20 cellular contexts compared by ENCODE assay signal in genomic region chrX:50618788-50619558, GRCh38.
A peak's percentile ranks its signal among the peaks of the same experiment; 100 is the strongest.
DNase-seq lines count a peak whose midpoint lies in the region; ATAC-seq, FAIRE-seq and TF ChIP-seq lines count a peak whose summit lies in the region.
"Had no signal": no experiment of that assay in that cellular context is flagged by ENCODE, and none has a peak within 500 bp of the region (broad histone marks: within the 10 kb centered on the region; RNA-seq: fewer than 3 reads in every experiment).

No MANE protein-coding gene starts in this region.

- H3K23me2 ChIP-seq in H1 (ENCODE audit: low read depth, low read length): no peaks in the 10 kb centered on the region

- H3K18ac ChIP-seq in H1 (ENCODE audit: extremely low read depth, low read length): no peak overlapping the region

- H3K79me1 ChIP-seq in H1 (ENCODE audit: low read depth, low read length): no peaks in the 10 kb centered on the region

- no peak overlapping the region for H4K8ac ChIP-seq in H1 (ENCODE audit: extremely low read depth, insufficient read depth, low read length)

- no peak overlapping the region for H3K23ac ChIP-seq in H1 (ENCODE audit: insufficient read length)

- no peak for TF ChIP-seq POLR2A in heart left ventricle (IDR thresholded peaks at IDR 0.05)
- no peak for TF ChIP-seq POLR2A in H1 (IDR thresholded peaks at IDR 0.05; ENCODE audit: control extremely low read depth in 1 of 2, low read depth in 2 of 2, low read length in 2 of 2)

- POLR2A ChIA-PET in H1 (lab: Charles Lee; ENCODE audit: partially characterized antibody): no interaction called here

- H3K9ac ChIP-seq in H1 (replicated peaks in 1 of 4; ENCODE audit: extremely low read depth in 1 of 4, low read depth in 3 of 4, low read length in 3 of 4): no peak overlapping the region

- H2BK15ac ChIP-seq in H1 (ENCODE audit: low read length): no peak overlapping the region

- FAIRE-seq in H1 (lab: Jason Lieb, UNC): peak; percentile 96

- no peaks in the 10 kb centered on the region for H4K20me1 ChIP-seq in H1 (replicated peaks in 1 of 2; ENCODE audit: control insufficient read depth in 1 of 2, insufficient read depth in 2 of 2, low read length in 2 of 2)

- no peak overlapping the region for H2BK5ac ChIP-seq in H1 (ENCODE audit: low read depth, low read length)

- no peak overlapping the region for H3K4ac ChIP-seq in H1 (replicated peaks; ENCODE audit: insufficient read length, low read depth, low read length)

- TF ChIP-seq CTCF in heart left ventricle (IDR thresholded peaks at IDR 0.05) (peak in 4 of 12 donors; percentile 10 to 31 (median 18)), H1 (IDR thresholded peaks at IDR 0.05; ENCODE audit: control extremely low read depth in 1 of 3, insufficient read depth in 1 of 3, low read depth in 1 of 3, low read length in 3 of 3) (peak in 2 of 3 experiments; percentile 31 to 33; a peak in 2 of 4 replicates)

- H3K4me3 ChIP-seq in heart left ventricle (no peak overlapping the region), H1 (ENCODE audit: extremely low read depth in 1 of 4, insufficient read depth in 2 of 4, low read depth in 3 of 4, low read length in 4 of 4) (no peak overlapping the region)
- H3K4me3 ChIP-seq: colonic mucosa, uterus had no signal

- no peaks in the 10 kb centered on the region for H3K79me2 ChIP-seq in H1 (ENCODE audit: control insufficient read depth in 1 of 2, insufficient read depth in 2 of 2, low read length in 2 of 2)

- peak in 3 of 4 donors; percentile 52 to 88 (median 79) for ATAC-seq in heart left ventricle
- no peak for ATAC-seq in Right ventricle myocardium inferior
- ATAC-seq in GM18511 (IDR thresholded peaks at IDR 0.05; ENCODE audit: unreplicated experiment): no peak
- no peak for ATAC-seq in GM18502 (IDR thresholded peaks at IDR 0.05; ENCODE audit: poor library complexity, unreplicated experiment)
- ATAC-seq: activated CD8-positive, alpha-beta memory T cell treated with anti-CD3 and anti-CD28 coated beads, Interleukin-2, amount 10 ng/mL, durations not matched to agents 7 days and 5 days had no signal

- H3K56ac ChIP-seq in H1 (replicated peaks; ENCODE audit: insufficient read length, low read depth, low read length): no peak overlapping the region

- peak; percentile 36 to 57 for TF ChIP-seq RAD21 in H1 (IDR thresholded peaks at IDR 0.05 in 1 of 2, conservative IDR thresholded peaks at IDR 0.05 in 1 of 2; ENCODE audit: low read depth in 2 of 2, low read length in 2 of 2)

- H3K27me3 ChIP-seq in heart left ventricle: peaks cover 0 to 3% (median 0%) of the 10 kb centered on the region in 9 donors
- no peaks in the 10 kb centered on the region for H3K27me3 ChIP-seq in H1 (replicated peaks in 1 of 4; ENCODE audit: control insufficient read depth in 3 of 4, extremely low read depth in 1 of 4, insufficient read depth in 3 of 4, low read length in 3 of 4)
- H3K27me3 ChIP-seq: BE2C, colonic mucosa, uterus had no signal

- 0 out of 2 replicates have a peak overlapping the region, but pooled peaks have one; percentile 39 for H2BK12ac ChIP-seq in H1 (ENCODE audit: low read depth, low read length)

- WGBS in heart left ventricle, 4 donors: 40 to 61% (median 50%) methylated on average over 12 of the region's 12 CpGs
- 80% methylated on average over 12 of the region's 12 CpGs; no CpG with 5 or more reads in 1 of the 2 experiments for WGBS in H1 (ENCODE audit: extremely low coverage in 1 of 2, insufficient coverage in 1 of 2, insufficient read length in 1 of 2, insufficient replicate concordance in 2 of 2, low coverage in 1 of 2, low lambda C conversion rate in 2 of 2, missing lambda C conversion rate in 1 of 2), 2 experiments

- CTCF ChIA-PET in H1 (lab: Charles Lee; ENCODE audit: partially characterized antibody): interaction anchor here (0.6 to 1.3 kb wide), 5 partner anchors 8 to 418 kb away, joined by 3 to 4 read pairs (median 3); partner anchors contain the start of gene AKAP4

- no peak overlapping the region for H4K5ac ChIP-seq in H1 (ENCODE audit: insufficient read length, low read depth, low read length)

- no peak for TF ChIP-seq EP300 in H1 (IDR thresholded peaks at IDR 0.05; ENCODE audit: borderline replicate concordance in 1 of 2, low read depth in 2 of 2, low read length in 2 of 2)

- H4K91ac ChIP-seq in H1 (replicated peaks; ENCODE audit: insufficient read length, low read length): no peak overlapping the region

- no peak overlapping the region for H3K4me2 ChIP-seq in H1 (ENCODE audit: insufficient read depth in 1 of 2, low read depth in 2 of 2, low read length in 2 of 2)

- H3K27ac ChIP-seq in heart left ventricle: peak overlapping the region in 7 of 12 donors; percentile 15 to 62 (median 50)
- no peak overlapping the region; the same call in 1 of the 2 replicates for H3K27ac ChIP-seq in H1 (ENCODE audit: low read depth, low read length)
- H3K27ac ChIP-seq: colonic mucosa, uterus had no signal

- H3K36me3 ChIP-seq in heart left ventricle: peaks cover 0 to 7% (median 0%) of the 10 kb centered on the region in 9 donors
- H3K36me3 ChIP-seq in H1 (ENCODE audit: control insufficient read depth in 2 of 4, insufficient read depth in 4 of 4, low read length in 3 of 4): no peaks in the 10 kb centered on the region
- H3K36me3 ChIP-seq: BE2C, colonic mucosa, uterus had no signal

- H3K4me1 ChIP-seq in heart left ventricle (peaks cover 0 to 3% (median 0%) of the 10 kb centered on the region in 12 donors), H1 (replicated peaks in 1 of 4; ENCODE audit: control insufficient read depth in 3 of 4, insufficient read depth in 4 of 4, low read length in 3 of 4) (peaks cover 0 to 8% (median 6%) of the 10 kb centered on the region in 4 experiments; a peak in 4 of 7 replicates)
- H3K4me1 ChIP-seq: Caco-2, colonic mucosa, uterus had no signal

- no peak overlapping the region for H2BK20ac ChIP-seq in H1 (ENCODE audit: low read length)

- no peak overlapping the region for H2BK120ac ChIP-seq in H1 (replicated peaks; ENCODE audit: low read depth, low read length)

- H2AFZ ChIP-seq in H1 (ENCODE audit: low read length): no peak overlapping the region

- H3K9me3 ChIP-seq in heart left ventricle (no peaks in the 10 kb centered on the region), H1 (ENCODE audit: insufficient read depth in 2 of 2, low read depth in 1 of 2, low read length in 1 of 2) (no peaks in the 10 kb centered on the region)
- H3K9me3 ChIP-seq: BE2C, Caco-2, colonic mucosa, uterus had no signal

- intact Hi-C loops in heart left ventricle (cut with DNase I): no loop called here
- intact Hi-C loops in Right ventricle myocardium inferior (cut with DNase I): no loop called here

- peak in 2 of 5 donors; percentile 17 to 27 for DNase-seq in heart left ventricle
- DNase-seq in Right ventricle myocardium inferior (ENCODE audit: missing footprints): no peak
- no peak for DNase-seq in H1 (ENCODE audit: low read depth in 1 of 2, low spot score in 2 of 2)
- peak; percentile 8 for DNase-seq in iris pigment epithelial cell (ENCODE audit: low read depth)
- peak; percentile 13 for DNase-seq in stromal cell of bone marrow (ENCODE audit: low read depth)
- DNase-seq in inferior parietal cortex (ENCODE audit: extremely low spot score): no peak
- DNase-seq: activated CD4-positive, alpha-beta T cell treated with anti-CD3 and anti-CD28 coated beads for 48 hours; activated CD8-positive, alpha-beta memory T cell treated with anti-CD3 and anti-CD28 coated beads, Interleukin-2, amount 10 ng/mL, durations not matched to agents 7 days and 5 days; BE2C; Caco-2; colonic mucosa; NCI-H1105 treated with DMSO at 0.1 percent for 48 hours; NCI-H2081 treated with DMSO at 0.1 percent for 48 hours; NCI-H446 treated with DMSO at 0.1 percent for 48 hours; RPMI8226; stimulated activated CD4-positive, alpha-beta T cell treated with anti-CD3 and anti-CD28 coated beads, Interleukin-12 subunit alpha, Interleukin-12 subunit beta, amount 100 ng/mL, for 4 hours; substantia nigra; uterus had no signal

- no peak overlapping the region for H3K14ac ChIP-seq in H1 (ENCODE audit: insufficient read length)

- no peak overlapping the region for H2AK5ac ChIP-seq in H1 (ENCODE audit: low read depth, low read length)

TF ChIP-seq in H1, 55 proteins besides CTCF, POLR2A, EP300 and RAD21:
- TF ChIP-seq KDM5A (IDR thresholded peaks at IDR 0.05; ENCODE audit: low read length): no peak
- TF ChIP-seq TAF1 (IDR thresholded peaks at IDR 0.05; ENCODE audit: low read depth, low read length): no peak
- no peak for TF ChIP-seq GABPA (IDR thresholded peaks at IDR 0.05; ENCODE audit: borderline replicate concordance, insufficient read depth, low read length)
- no peak for TF ChIP-seq HDAC2 (IDR thresholded peaks at IDR 0.05; ENCODE audit: borderline replicate concordance in 1 of 2, low read depth in 2 of 2, low read length in 2 of 2)
- no peak for TF ChIP-seq CEBPB (IDR thresholded peaks at IDR 0.05; ENCODE audit: low read depth, low read length)
- TF ChIP-seq, protein P1, sequence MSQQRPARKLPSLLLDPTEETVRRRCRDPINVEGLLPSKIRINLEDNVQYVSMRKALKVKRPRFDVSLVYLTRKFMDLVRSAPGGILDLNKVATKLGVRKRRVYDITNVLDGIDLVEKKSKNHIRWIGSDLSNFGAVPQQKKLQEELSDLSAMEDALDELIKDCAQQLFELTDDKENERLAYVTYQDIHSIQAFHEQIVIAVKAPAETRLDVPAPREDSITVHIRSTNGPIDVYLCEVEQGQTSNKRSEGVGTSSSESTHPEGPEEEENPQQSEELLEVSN (IDR thresholded peaks at IDR 0.05): no peak
- TF ChIP-seq POU5F1 (IDR thresholded peaks at IDR 0.05; ENCODE audit: low read depth, low read length): no peak
- no peak for TF ChIP-seq GTF2F1 (IDR thresholded peaks at IDR 0.05; ENCODE audit: borderline replicate concordance, low read depth, low read length)
- TF ChIP-seq RFX5 (IDR thresholded peaks at IDR 0.05; ENCODE audit: borderline replicate concordance, low read depth, low read length): no peak
- no peak for TF ChIP-seq CHD1 (IDR thresholded peaks at IDR 0.05; ENCODE audit: low read depth, low read length)
- no peak for TF ChIP-seq CBX5 (IDR thresholded peaks at IDR 0.05; ENCODE audit: low read depth, low read length)
- no peak for TF ChIP-seq TAF7 (optimal IDR thresholded peaks at IDR 0.05; ENCODE audit: borderline replicate concordance, low read depth, low read length)
- TF ChIP-seq ATF2 (IDR thresholded peaks at IDR 0.05; ENCODE audit: low read length): no peak

Comparison
In these comparisons a context has a peak if more than half of its experiments do, and no peak if none do; other contexts are left out.
1. ATAC-seq: peak in heart left ventricle (3 of 4); none in Right ventricle myocardium inferior (single experiment), GM18511 (single experiment) and GM18502 (single experiment).
2. DNase-seq: peak in iris pigment epithelial cell (single experiment) and stromal cell of bone marrow (single experiment); none in Right ventricle myocardium inferior (single experiment), H1 (0 of 2) and inferior parietal cortex (single experiment).